Comparison of ENCODE assay signal across 19 cellular contexts in genomic region chr22:23274891-23275694, GRCh38.
DNase-seq lines count a peak whose midpoint lies in the region; ATAC-seq and TF ChIP-seq lines count a peak whose summit lies in the region.
"Had no signal": no experiment of that assay in that cellular context is flagged by ENCODE, and none has a peak within 500 bp of the region (broad histone marks: within the 10 kb centered on the region; RNA-seq: fewer than 3 reads in every experiment).

No MANE protein-coding gene starts in this region.

- no peak overlapping the region for H3K4me2 ChIP-seq in Karpas-422 (ENCODE audit: low read depth, low read length, poor library complexity, severe bottlenecking)

- TF ChIP-seq CTCF in mucosa of descending colon (IDR thresholded peaks at IDR 0.05): no peak

- POLR2A ChIA-PET in CD8-positive, alpha-beta memory T cell (lab: Charles Lee): no interaction called here

- H2AFZ ChIP-seq in Karpas-422 (ENCODE audit: low read length): no peak overlapping the region

- H4K20me1 ChIP-seq in Karpas-422 (ENCODE audit: insufficient read depth, low read depth, low read length): no peaks in the 10 kb centered on the region

- no peak overlapping the region for H3K27ac ChIP-seq in CD8-positive, alpha-beta memory T cell (ENCODE audit: low read depth, low read length)
- H3K27ac ChIP-seq in Karpas-422 (ENCODE audit: low read length): peak overlapping the region; percentile 26; the same call in 1 of the 2 replicates

- H3K4me1 Mint-ChIP-seq in CD8-positive, alpha-beta memory T cell: peaks cover 13 to 21% (median 14%) of the 10 kb centered on the region in 3 donors
- H3K4me1 Mint-ChIP-seq in central memory CD8-positive, alpha-beta T cell: peaks cover 22% of the 10 kb centered on the region
- peaks cover 24 to 49% (median 38%) of the 10 kb centered on the region in 3 donors for H3K4me1 Mint-ChIP-seq in naive B cell
- peaks cover 10% of the 10 kb centered on the region for H3K4me1 Mint-ChIP-seq in activated CD4-positive, alpha-beta T cell treated with anti-CD3 and anti-CD28 coated beads, Interleukin-2, amount 10 ng/mL, durations not matched to agents 24 days and 14 days

- no peak overlapping the region for H3K9ac ChIP-seq in Karpas-422 (ENCODE audit: low read length)

- H3K4me1 ChIP-seq in CD8-positive, alpha-beta memory T cell (ENCODE audit: insufficient read depth, low read length): peaks cover 5% of the 10 kb centered on the region
- peaks cover 77% of the 10 kb centered on the region for H3K4me1 ChIP-seq in Karpas-422 (ENCODE audit: low read length)
- H3K4me1 ChIP-seq in mucosa of descending colon (ENCODE audit: low read depth): peaks cover 16% of the 10 kb centered on the region

- H3K9me3 Mint-ChIP-seq in CD8-positive, alpha-beta memory T cell: no peaks in the 10 kb centered on the region
- no peaks in the 10 kb centered on the region for H3K9me3 Mint-ChIP-seq in central memory CD8-positive, alpha-beta T cell
- H3K9me3 Mint-ChIP-seq in naive B cell: no peaks in the 10 kb centered on the region
- no peaks in the 10 kb centered on the region for H3K9me3 Mint-ChIP-seq in activated CD4-positive, alpha-beta T cell treated with anti-CD3 and anti-CD28 coated beads, Interleukin-2, amount 10 ng/mL, durations not matched to agents 24 days and 14 days

- peaks cover 36% of the 10 kb centered on the region for H3K36me3 ChIP-seq in CD8-positive, alpha-beta memory T cell (ENCODE audit: insufficient read depth, low read length)
- H3K36me3 ChIP-seq in Karpas-422 (ENCODE audit: insufficient read depth, low read length) (no peaks in the 10 kb centered on the region), mucosa of descending colon (ENCODE audit: low read depth) (no peaks in the 10 kb centered on the region)

- no peaks in the 10 kb centered on the region for H3K9me3 ChIP-seq in CD8-positive, alpha-beta memory T cell (ENCODE audit: low read length)
- H3K9me3 ChIP-seq in Karpas-422 (ENCODE audit: low read length) (no peaks in the 10 kb centered on the region), mucosa of descending colon (no peaks in the 10 kb centered on the region)

- CTCF ChIA-PET in CD8-positive, alpha-beta memory T cell (lab: Charles Lee): no interaction called here

- no peak overlapping the region for H3K4me3 Mint-ChIP-seq in CD8-positive, alpha-beta memory T cell
- H3K4me3 Mint-ChIP-seq in central memory CD8-positive, alpha-beta T cell: no peak overlapping the region
- H3K4me3 Mint-ChIP-seq in naive B cell: peak overlapping the region in 2 of 8 donors; percentile 42 to 51
- no peak overlapping the region for H3K4me3 Mint-ChIP-seq in activated CD4-positive, alpha-beta T cell treated with anti-CD3 and anti-CD28 coated beads, Interleukin-2, amount 10 ng/mL, durations not matched to agents 24 days and 14 days

- H3K9me2 ChIP-seq in Karpas-422 (replicated peaks; ENCODE audit: insufficient read depth, low read length): no peaks in the 10 kb centered on the region

- H3K27me3 Mint-ChIP-seq in CD8-positive, alpha-beta memory T cell: no peaks in the 10 kb centered on the region
- H3K27me3 Mint-ChIP-seq in central memory CD8-positive, alpha-beta T cell: no peaks in the 10 kb centered on the region
- H3K27me3 Mint-ChIP-seq in naive B cell: no peaks in the 10 kb centered on the region
- H3K27me3 Mint-ChIP-seq in activated CD4-positive, alpha-beta T cell treated with anti-CD3 and anti-CD28 coated beads, Interleukin-2, amount 10 ng/mL, durations not matched to agents 24 days and 14 days: no peaks in the 10 kb centered on the region

- no peak overlapping the region for H3K4me3 ChIP-seq in CD8-positive, alpha-beta memory T cell (ENCODE audit: low read length)
- no peak overlapping the region for H3K4me3 ChIP-seq in Karpas-422 (ENCODE audit: low read length)
- no peak overlapping the region for H3K4me3 ChIP-seq in mucosa of descending colon

- no peaks in the 10 kb centered on the region for H3K79me2 ChIP-seq in Karpas-422 (ENCODE audit: low read length)

- no peaks in the 10 kb centered on the region for H3K27me3 ChIP-seq in CD8-positive, alpha-beta memory T cell (ENCODE audit: insufficient read depth, low read length, poor library complexity, severe bottlenecking)
- H3K27me3 ChIP-seq in Karpas-422 (ENCODE audit: low read length): no peaks in the 10 kb centered on the region

- no peak for ATAC-seq in central memory CD8-positive, alpha-beta T cell (replicated peaks; ENCODE audit: extremely low read depth, poor library complexity, severe bottlenecking)
- ATAC-seq in naive B cell (ENCODE audit: low read depth in 2 of 2) (no peak), mucosa of descending colon (no peak)
- ATAC-seq: PC-3, SK-N-SH treated with all-trans-retinoic acid at 6 μM for 48 hours had no signal

- peaks cover 0 to 76% (median 3%) of the 10 kb centered on the region in 3 donors for H3K36me3 Mint-ChIP-seq in CD8-positive, alpha-beta memory T cell
- peaks cover 26% of the 10 kb centered on the region for H3K36me3 Mint-ChIP-seq in central memory CD8-positive, alpha-beta T cell (ENCODE audit: insufficient read depth)
- peaks cover 5 to 9% of the 10 kb centered on the region in 2 donors for H3K36me3 Mint-ChIP-seq in naive B cell
- H3K36me3 Mint-ChIP-seq in activated CD4-positive, alpha-beta T cell treated with anti-CD3 and anti-CD28 coated beads, Interleukin-2, amount 10 ng/mL, durations not matched to agents 24 days and 14 days (ENCODE audit: low read depth): peaks cover 15% of the 10 kb centered on the region

- H3K27ac Mint-ChIP-seq in CD8-positive, alpha-beta memory T cell: peak overlapping the region in 5 of 8 donors; percentile 17 to 75 (median 61)
- H3K27ac Mint-ChIP-seq in central memory CD8-positive, alpha-beta T cell (ENCODE audit: low read depth): peak overlapping the region; percentile 1
- peak overlapping the region in 5 of 6 donors; percentile 56 to 82 (median 76) for H3K27ac Mint-ChIP-seq in naive B cell
- H3K27ac Mint-ChIP-seq in activated CD4-positive, alpha-beta T cell treated with anti-CD3 and anti-CD28 coated beads, Interleukin-2, amount 10 ng/mL, durations not matched to agents 24 days and 14 days: no peak overlapping the region

- no peak for DNase-seq in CD8-positive, alpha-beta memory T cell
- no peak for DNase-seq in Karpas-422
- no peak for DNase-seq in central memory CD8-positive, alpha-beta T cell (ENCODE audit: low spot score in 2 of 2)
- no peak for DNase-seq in naive B cell
- DNase-seq in activated CD4-positive, alpha-beta T cell treated with anti-CD3 and anti-CD28 coated beads, Interleukin-2, amount 10 ng/mL, durations not matched to agents 24 days and 14 days: no peak
- DNase-seq in dermis blood vessel endothelial cell: no peak
- no peak for DNase-seq in mucosa of descending colon
- DNase-seq: C1 segment of cervical spinal cord, DMS 273 treated with DMSO at 0.1 percent for 48 hours, HCEC 1CT, NCI-H1694 treated with DMSO at 0.1 percent for 48 hours, NCI-H2107, NCI-H2227 treated with DMSO at 0.1 percent for 48 hours, NCI-H510A treated with DMSO at 0.1 percent for 48 hours, NCI-H82, PC-3, RPMI8226, SIG-M5 had no signal

- intact Hi-C loops in activated CD4-positive, alpha-beta T cell treated with anti-CD3 and anti-CD28 coated beads, Interleukin-2, amount 10 ng/mL, durations not matched to agents 24 days and 14 days (cut with micrococcal nuclease): no loop called here
- intact Hi-C loops in mucosa of descending colon (cut with DNase I, micrococcal nuclease): no loop called here
